9 cellular contexts compared by ENCODE assay signal in genomic region chr3:182490601-182491485, GRCh38.
DNase-seq lines count a peak whose midpoint lies in the region; ATAC-seq, FAIRE-seq and TF ChIP-seq lines count a peak whose summit lies in the region.
"Had no signal": no experiment of that assay in that cellular context is flagged by ENCODE, and none has a peak within 500 bp of the region (broad histone marks: within the 10 kb centered on the region; RNA-seq: fewer than 3 reads in every experiment).

No MANE protein-coding gene starts in this region.

- POLR2A ChIA-PET in RWPE1 (lab: Yijun Ruan, JAX; ENCODE audit: low non-redundant PET) = no interaction called here

- H3K9me3 ChIP-seq in hepatocyte (ENCODE audit: low read depth) = no peaks in the 10 kb centered on the region
- H3K9me3 ChIP-seq in stomach = no peaks in the 10 kb centered on the region

- H3K36me3 ChIP-seq in hepatocyte (replicated peaks; ENCODE audit: insufficient read depth, low read depth) (no peaks in the 10 kb centered on the region), stomach (no peaks in the 10 kb centered on the region)

- CTCF ChIA-PET in RWPE1 (lab: Yijun Ruan, JAX) = interaction anchor here (0.6 to 0.9 kb wide), 5 partner anchors 9 to 1045 kb away, joined by 3 to 5 read pairs (median 4); no protein-coding TSS in a partner anchor

- H3K27ac ChIP-seq in RWPE1 (no peak overlapping the region), hepatocyte (no peak overlapping the region), stomach (peak overlapping the region in 2 of 5 donors; percentile 15 to 45)

- H3K79me2 ChIP-seq in hepatocyte = no peaks in the 10 kb centered on the region

- WGBS in hepatocyte (ENCODE audit: low lambda C conversion rate, missing lambda C conversion rate) = 50% methylated on average over 10 of the region's 10 CpGs
- 46 to 57% (median 49%) methylated on average over 10 of the region's 10 CpGs for WGBS in stomach, 5 donors

- peaks cover 12% of the 10 kb centered on the region for H3K4me1 ChIP-seq in hepatocyte (ENCODE audit: insufficient read depth)
- peaks cover 0 to 14% (median 9%) of the 10 kb centered on the region in 4 donors for H3K4me1 ChIP-seq in stomach

- no peaks in the 10 kb centered on the region for H4K20me1 ChIP-seq in hepatocyte (ENCODE audit: insufficient read depth, poor library complexity, severe bottlenecking)

- TF ChIP-seq POLR2A in NB4 (IDR thresholded peaks at IDR 0.05; ENCODE audit: extremely low read depth, insufficient read length) (no peak), stomach (IDR thresholded peaks at IDR 0.05) (no peak), GM12892 (IDR thresholded peaks at IDR 0.05; ENCODE audit: low read depth, low read length) (no peak)

- peak; percentile 6 for DNase-seq in EL
- peak; percentile 34 for DNase-seq in NB4 (ENCODE audit: low read depth)
- DNase-seq in RWPE1 (ENCODE audit: low spot score) = peak; percentile 39
- peak; percentile 29 for DNase-seq in hepatocyte (ENCODE audit: low spot score)
- no peak for DNase-seq in NK-92 (lab: John Stamatoyannopoulos, UW; ENCODE audit: unreplicated experiment)
- DNase-seq in stomach = no peak
- no peak for DNase-seq in GM12892 (ENCODE audit: insufficient read length)
- DNase-seq: IMR-90 had no signal

- no peak for TF ChIP-seq EP300 in stomach (IDR thresholded peaks at IDR 0.05)

- H3K4me3 ChIP-seq in NB4 (ENCODE audit: low read depth, low read length) (no peak overlapping the region), hepatocyte (no peak overlapping the region), stomach (no peak overlapping the region)

- H3K27me3 ChIP-seq in hepatocyte (no peaks in the 10 kb centered on the region), stomach (no peaks in the 10 kb centered on the region)

- no peak for FAIRE-seq in GM12892 (lab: Jason Lieb, UNC)

- no peak for ATAC-seq in GM21381 (IDR thresholded peaks at IDR 0.05; ENCODE audit: unreplicated experiment)

- no peak overlapping the region for H3K4me2 ChIP-seq in hepatocyte

- H2AFZ ChIP-seq in hepatocyte = no peak overlapping the region

- no peaks in the 10 kb centered on the region for H3K9me2 ChIP-seq in hepatocyte (replicated peaks; ENCODE audit: insufficient read depth)

- intact Hi-C loops in stomach (cut with DNase I; ENCODE audit: low total_unique reads) = no loop called here

- TF ChIP-seq CTCF in NB4 (IDR thresholded peaks at IDR 0.05; ENCODE audit: low read depth, low read length) (peak; percentile 17), RWPE1 (conservative IDR thresholded peaks at IDR 0.05; ENCODE audit: low read depth) (peak; percentile 58), hepatocyte (IDR thresholded peaks at IDR 0.05; ENCODE audit: poor library complexity) (peak; percentile 55), stomach (IDR thresholded peaks at IDR 0.05) (peak in 3 of 7 experiments; percentile 32 to 51 (median 47))

Comparison
In these comparisons a context has a peak if more than half of its experiments do, and no peak if none do; other contexts are left out.
1. DNase-seq: peak in EL (single experiment), NB4 (single experiment), RWPE1 (single experiment) and hepatocyte (single experiment); none in NK-92 (single experiment), stomach (single experiment) and GM12892 (single experiment).